Comparison of ENCODE assay signal across 1 cellular context in genomic region chr19:1274081-1274851, GRCh38.
TF ChIP-seq lines count a peak whose summit lies in the region.

No MANE protein-coding gene starts in this region.

TF ChIP-seq in HEK293, 187 proteins besides CTCF, POLR2A, EP300 and RAD21 (continued from another document):
- TF ChIP-seq ZBTB6 (tag by site-specific recombination; IDR thresholded peaks at IDR 0.05): peak; percentile 36; the same call in 1 of the 2 replicates
